In the genomic region with DNA sequence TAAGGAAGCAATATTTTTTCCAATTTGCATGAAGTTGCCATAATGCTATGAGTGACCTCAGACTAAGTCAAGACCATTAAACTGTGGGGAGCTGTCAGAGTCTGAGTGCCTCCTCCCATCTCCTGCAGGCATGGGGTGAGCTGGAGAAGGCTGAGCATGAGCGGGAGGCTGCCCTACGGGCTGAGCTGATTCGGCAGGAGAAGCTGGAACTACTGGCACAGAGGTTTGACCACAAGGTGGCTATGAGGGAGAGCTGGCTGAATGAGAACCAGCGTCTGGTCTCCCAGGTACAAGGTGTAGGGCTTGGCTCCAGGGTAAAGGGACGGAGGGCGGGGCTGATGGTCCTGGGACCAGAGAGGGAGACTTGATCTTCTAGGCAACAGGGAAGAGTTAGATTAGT, we compare ENCODE assay signal across 14 cellular contexts. TPM values are rescaled to one million over a fixed set of nuclear protein-coding genes. Genes with fewer than 3 reads are reported as not detected.
DNase-seq lines count a peak whose midpoint lies in the region; FAIRE-seq and TF ChIP-seq lines count a peak whose summit lies in the region.
"Had no signal": no experiment of that assay in that cellular context is flagged by ENCODE, and none has a peak within 500 bp of the region (broad histone marks: within the 10 kb centered on the region; RNA-seq: fewer than 3 reads in every experiment).

No MANE protein-coding gene starts in this region.

- H3K4me1 ChIP-seq in H1 (replicated peaks in 1 of 4; ENCODE audit: control insufficient read depth in 3 of 4, insufficient read depth in 4 of 4, low read length in 3 of 4) (no peaks in the 10 kb centered on the region), osteoblast (ENCODE audit: insufficient read depth, low read length) (no peaks in the 10 kb centered on the region), left ventricle myocardium inferior (no peaks in the 10 kb centered on the region)

- H2AK5ac ChIP-seq in H1 (ENCODE audit: low read depth, low read length) = no peak overlapping the region

- no peak for TF ChIP-seq POLR2A in H1 (IDR thresholded peaks at IDR 0.05; ENCODE audit: control extremely low read depth in 1 of 2, low read depth in 2 of 2, low read length in 2 of 2)

- no peak overlapping the region for H2BK5ac ChIP-seq in H1 (ENCODE audit: low read depth, low read length)

- H3K56ac ChIP-seq in H1 (replicated peaks; ENCODE audit: insufficient read length, low read depth, low read length) = no peak overlapping the region

- no peaks in the 10 kb centered on the region; the same call in 1 of the 2 replicates for H3K23me2 ChIP-seq in H1 (ENCODE audit: low read depth, low read length)

- H4K91ac ChIP-seq in H1 (replicated peaks; ENCODE audit: insufficient read length, low read length) = no peak overlapping the region

- H3K27ac ChIP-seq in H1 (ENCODE audit: low read depth, low read length) = no peak overlapping the region
- H3K27ac ChIP-seq in osteoblast (ENCODE audit: low read depth, low read length) = no peak overlapping the region
- no peak overlapping the region for H3K27ac ChIP-seq in left ventricle myocardium inferior (replicated peaks)
- no peak overlapping the region for H3K27ac ChIP-seq in coronary artery
- H3K27ac ChIP-seq: ovary had no signal

- H3K79me2 ChIP-seq in H1 (ENCODE audit: control insufficient read depth in 1 of 2, insufficient read depth in 2 of 2, low read length in 2 of 2) = no peaks in the 10 kb centered on the region
- no peaks in the 10 kb centered on the region for H3K79me2 ChIP-seq in osteoblast (ENCODE audit: insufficient read depth, low read length)

- H2BK12ac ChIP-seq in H1 (ENCODE audit: low read depth, low read length) = no peak overlapping the region

- H3K79me1 ChIP-seq in H1 (ENCODE audit: low read depth, low read length) = no peaks in the 10 kb centered on the region

- H3K4ac ChIP-seq in H1 (replicated peaks; ENCODE audit: insufficient read length, low read depth, low read length) = no peak overlapping the region

- DNase-seq in DMS153 treated with DMSO at 0.1 percent for 48 hours (lab: John Stamatoyannopoulos, UW; ENCODE audit: unreplicated experiment) (peak; percentile 3), DMS153 (lab: John Stamatoyannopoulos, UW) (no peak), NCI-H69 (lab: John Stamatoyannopoulos, UW) (peak; percentile 39), H1 (ENCODE audit: low read depth in 1 of 2, low spot score in 2 of 2) (peak in 1 of 2 experiments; percentile 17), osteoblast (ENCODE audit: insufficient read length, low spot score, missing footprints) (peak; percentile 73), left ventricle myocardium inferior (no peak), EL (no peak), coronary artery (ENCODE audit: low spot score) (no peak)
- DNase-seq: activated B cell treated with CpG ODN at 0.5 μM for 24 hours; activated T-cell treated with anti-CD3 and anti-CD28 coated beads for 4 hours; effector memory CD4-positive, alpha-beta T cell; ovary had no signal

- POLR2A ChIA-PET in H1 (lab: Charles Lee; ENCODE audit: partially characterized antibody) = no interaction called here

- TF ChIP-seq CTCF in H1 (IDR thresholded peaks at IDR 0.05; ENCODE audit: control extremely low read depth in 1 of 3, insufficient read depth in 1 of 3, low read depth in 1 of 3, low read length in 3 of 3) = peak; percentile 40 to 58 (median 40)
- no peak for TF ChIP-seq CTCF in osteoblast (IDR thresholded peaks at IDR 0.05; ENCODE audit: extremely low read depth, low read depth, low read length)
- no peak for TF ChIP-seq CTCF in left ventricle myocardium inferior (IDR thresholded peaks at IDR 0.05; ENCODE audit: borderline replicate concordance)
- no peak for TF ChIP-seq CTCF in coronary artery (IDR thresholded peaks at IDR 0.05)

- H3K4me2 ChIP-seq in H1 (ENCODE audit: insufficient read depth in 1 of 2, low read depth in 2 of 2, low read length in 2 of 2) = no peak overlapping the region
- no peak overlapping the region for H3K4me2 ChIP-seq in osteoblast (ENCODE audit: insufficient read depth, low read length)

- peak; percentile 7 to 41; a peak in 3 of 4 replicates for TF ChIP-seq RAD21 in H1 (IDR thresholded peaks at IDR 0.05 in 1 of 2, conservative IDR thresholded peaks at IDR 0.05 in 1 of 2; ENCODE audit: low read depth in 2 of 2, low read length in 2 of 2)

- H3K27me3 ChIP-seq in H1 (replicated peaks in 1 of 4; ENCODE audit: control insufficient read depth in 3 of 4, extremely low read depth in 1 of 4, insufficient read depth in 3 of 4, low read length in 3 of 4) (peaks cover 0 to 7% (median 3%) of the 10 kb centered on the region in 4 experiments; a peak in 3 of 7 replicates), osteoblast (ENCODE audit: insufficient read depth, low read length) (no peaks in the 10 kb centered on the region), left ventricle myocardium inferior (ENCODE audit: low read depth) (peaks cover 9% of the 10 kb centered on the region)
- H3K27me3 ChIP-seq: ovary had no signal

- WGBS in H1 (ENCODE audit: extremely low coverage in 1 of 2, insufficient coverage in 1 of 2, insufficient read length in 1 of 2, insufficient replicate concordance in 2 of 2, low coverage in 1 of 2, low lambda C conversion rate in 2 of 2, missing lambda C conversion rate in 1 of 2), 2 experiments = 39% methylated on average over 6 of the region's 6 CpGs; no CpG with 5 or more reads in 1 of the 2 experiments

- H3K9ac ChIP-seq in H1 (replicated peaks in 1 of 4; ENCODE audit: extremely low read depth in 1 of 4, low read depth in 3 of 4, low read length in 3 of 4) = no peak overlapping the region

- H4K20me1 ChIP-seq in H1 (replicated peaks in 1 of 2; ENCODE audit: control insufficient read depth in 1 of 2, insufficient read depth in 2 of 2, low read length in 2 of 2) = no peaks in the 10 kb centered on the region
- H4K20me1 ChIP-seq in osteoblast (ENCODE audit: insufficient read depth, low read length) = no peaks in the 10 kb centered on the region

- no peaks in the 10 kb centered on the region for H3K9me3 ChIP-seq in H1 (ENCODE audit: insufficient read depth in 2 of 2, low read depth in 1 of 2, low read length in 1 of 2)
- H3K9me3 ChIP-seq in osteoblast (ENCODE audit: low read depth, low read length) = no peaks in the 10 kb centered on the region
- no peaks in the 10 kb centered on the region for H3K9me3 ChIP-seq in left ventricle myocardium inferior (replicated peaks)
- H3K9me3 ChIP-seq: ovary had no signal

- intact Hi-C loops in left ventricle myocardium inferior (cut with micrococcal nuclease) = no loop called here

- CTCF ChIA-PET in H1 (lab: Charles Lee; ENCODE audit: partially characterized antibody) = interaction anchor here (0.6 to 3.7 kb wide), 8 partner anchors 10 to 155 kb away, joined by 3 to 11 read pairs (median 6); no protein-coding TSS in a partner anchor

- H3K36me3 ChIP-seq in H1 (ENCODE audit: control insufficient read depth in 2 of 4, insufficient read depth in 4 of 4, low read length in 3 of 4) (no peaks in the 10 kb centered on the region), osteoblast (ENCODE audit: insufficient read depth, low read length) (no peaks in the 10 kb centered on the region), left ventricle myocardium inferior (no peaks in the 10 kb centered on the region)
- H3K36me3 ChIP-seq: ovary had no signal

- no peak for TF ChIP-seq EP300 in H1 (IDR thresholded peaks at IDR 0.05; ENCODE audit: borderline replicate concordance in 1 of 2, low read depth in 2 of 2, low read length in 2 of 2)

- H2AFZ ChIP-seq in H1 (ENCODE audit: low read length) (no peak overlapping the region), osteoblast (ENCODE audit: low read length) (no peak overlapping the region)

- FAIRE-seq in H1 (lab: Jason Lieb, UNC) = peak; percentile 7
- FAIRE-seq: A204.1 had no signal

- no peak overlapping the region for H3K4me3 ChIP-seq in H1 (ENCODE audit: extremely low read depth in 1 of 4, insufficient read depth in 2 of 4, low read depth in 3 of 4, low read length in 4 of 4)
- no peak overlapping the region for H3K4me3 ChIP-seq in osteoblast (ENCODE audit: insufficient read depth, low read length)
- no peak overlapping the region for H3K4me3 ChIP-seq in left ventricle myocardium inferior
- H3K4me3 ChIP-seq in coronary artery = no peak overlapping the region
- H3K4me3 ChIP-seq: ovary had no signal

- no peak overlapping the region for H3K18ac ChIP-seq in H1 (ENCODE audit: extremely low read depth, low read length)

- no peak overlapping the region for H4K8ac ChIP-seq in H1 (ENCODE audit: extremely low read depth, insufficient read depth, low read length)

- H3K23ac ChIP-seq in H1 (ENCODE audit: insufficient read length) = no peak overlapping the region

- no peak overlapping the region for H2BK120ac ChIP-seq in H1 (replicated peaks; ENCODE audit: low read depth, low read length)

- no peak overlapping the region for H2BK15ac ChIP-seq in H1 (ENCODE audit: low read length)

- H4K5ac ChIP-seq in H1 (ENCODE audit: insufficient read length, low read depth, low read length) = no peak overlapping the region

- no peak overlapping the region for H3K14ac ChIP-seq in H1 (ENCODE audit: insufficient read length)

- no peak overlapping the region for H2BK20ac ChIP-seq in H1 (ENCODE audit: low read length)

RNA-seq across cellular contexts. Expression of a gene that starts 35.8 kb away (rescaled TPM):
- total RNA-seq in H1 (2021; fragmentation: NEBNext Ultra II Directional; extraction: Animal tissue kit (Norgen Biotek cat#: 25700)) = 1.9 and 3.4 TPM in 2 replicates
- polyA plus RNA-seq in H1 (2011; rRNA removed) = 3.0 and 4.7 TPM in 2 replicates
- polyA plus RNA-seq in H1 (2011; cell fraction: cytosol; rRNA removed) = 5.7 TPM
- 6.7 TPM for polyA plus RNA-seq in H1 (2011; cell fraction: nucleus; rRNA removed)
- polyA plus RNA-seq in H1 (2012, experiment 1 of 2) = 3.3 to 7.4 TPM (median 5.5 TPM) in 4 replicates
- polyA plus RNA-seq in H1 (2012, experiment 2 of 2) = 2.0 TPM
- polyA plus RNA-seq in H1 (2013, experiment 1 of 2) = 2.4 TPM
- 1.8 TPM for polyA plus RNA-seq in H1 (2013, experiment 2 of 2)
- 1.3 and 2.0 TPM in 2 replicates for polyA minus RNA-seq in H1 (2011; rRNA and poly(A)+ RNA removed)
- 1.8 TPM for polyA minus RNA-seq in H1 (2011; cell fraction: cytosol; rRNA and poly(A)+ RNA removed)
- 1.6 TPM for polyA minus RNA-seq in H1 (2011; cell fraction: nucleus; rRNA and poly(A)+ RNA removed)
- total RNA-seq in osteoblast = 0.72 and 1.2 TPM in 2 replicates
- total RNA-seq in left ventricle myocardium inferior = 6.1 TPM
- total RNA-seq: lung microvascular endothelial cell had no signal

RNA-seq across cellular contexts. Expression of a gene that starts 37.1 kb away (rescaled TPM):
- 28.7 and 32.3 TPM in 2 replicates for total RNA-seq in H1 (2021; fragmentation: NEBNext Ultra II Directional; extraction: Animal tissue kit (Norgen Biotek cat#: 25700))
- polyA plus RNA-seq in H1 (2011; rRNA removed) = 182 and 196 TPM in 2 replicates
- polyA plus RNA-seq in H1 (2011; cell fraction: cytosol; rRNA removed) = 134 TPM
- 82.5 TPM for polyA plus RNA-seq in H1 (2011; cell fraction: nucleus; rRNA removed)
- 36.4 to 73.2 TPM (median 66.2 TPM) in 4 replicates for polyA plus RNA-seq in H1 (2012, experiment 1 of 2)
- 60.9 TPM for polyA plus RNA-seq in H1 (2012, experiment 2 of 2)
- 43.5 TPM for polyA plus RNA-seq in H1 (2013, experiment 1 of 2)
- 41.3 TPM for polyA plus RNA-seq in H1 (2013, experiment 2 of 2)
- polyA minus RNA-seq in H1 (2011; rRNA and poly(A)+ RNA removed) = 37.7 and 38.8 TPM in 2 replicates
- 41.1 TPM for polyA minus RNA-seq in H1 (2011; cell fraction: cytosol; rRNA and poly(A)+ RNA removed)
- 29.0 TPM for polyA minus RNA-seq in H1 (2011; cell fraction: nucleus; rRNA and poly(A)+ RNA removed)
- total RNA-seq in osteoblast (75.7 and 82.2 TPM in 2 replicates), left ventricle myocardium inferior (91.3 TPM)

RNA-seq across cellular contexts. Expression of a gene that starts 58.5 kb away (rescaled TPM):
- total RNA-seq in H1 (2021; fragmentation: NEBNext Ultra II Directional; extraction: Animal tissue kit (Norgen Biotek cat#: 25700)) = 32.1 and 33.4 TPM in 2 replicates
- polyA plus RNA-seq in H1 (2011; rRNA removed) = 15.1 and 23.5 TPM in 2 replicates
- 14.4 TPM for polyA plus RNA-seq in H1 (2011; cell fraction: cytosol; rRNA removed)
- polyA plus RNA-seq in H1 (2011; cell fraction: nucleus; rRNA removed) = 17.5 TPM
- polyA plus RNA-seq in H1 (2012, experiment 1 of 2) = 19.0 to 27.4 TPM (median 21.0 TPM) in 4 replicates
- 29.2 TPM for polyA plus RNA-seq in H1 (2012, experiment 2 of 2)
- polyA plus RNA-seq in H1 (2013, experiment 1 of 2) = 11.0 TPM
- 10.4 TPM for polyA plus RNA-seq in H1 (2013, experiment 2 of 2)
- 18.8 and 25.3 TPM in 2 replicates for polyA minus RNA-seq in H1 (2011; rRNA and poly(A)+ RNA removed)
- polyA minus RNA-seq in H1 (2011; cell fraction: cytosol; rRNA and poly(A)+ RNA removed) = 34.3 TPM
- polyA minus RNA-seq in H1 (2011; cell fraction: nucleus; rRNA and poly(A)+ RNA removed) = 11.6 TPM
- total RNA-seq in osteoblast (21.2 and 23.5 TPM in 2 replicates), left ventricle myocardium inferior (16.2 TPM)

Comparison
In these comparisons a context has a peak if more than half of its experiments do, and no peak if none do; other contexts are left out.
1. DNase-seq: peak in DMS153 treated with DMSO at 0.1 percent for 48 hours (single experiment), NCI-H69 (single experiment) and osteoblast (single experiment); none in DMS153 (single experiment), left ventricle myocardium inferior (single experiment), EL (single experiment) and coronary artery (single experiment).
2. CTCF ChIP-seq: peak in H1 (3 of 3); none in osteoblast (single experiment), left ventricle myocardium inferior (single experiment) and coronary artery (single experiment).